11 cellular contexts compared by ENCODE assay signal in the genomic region with DNA sequence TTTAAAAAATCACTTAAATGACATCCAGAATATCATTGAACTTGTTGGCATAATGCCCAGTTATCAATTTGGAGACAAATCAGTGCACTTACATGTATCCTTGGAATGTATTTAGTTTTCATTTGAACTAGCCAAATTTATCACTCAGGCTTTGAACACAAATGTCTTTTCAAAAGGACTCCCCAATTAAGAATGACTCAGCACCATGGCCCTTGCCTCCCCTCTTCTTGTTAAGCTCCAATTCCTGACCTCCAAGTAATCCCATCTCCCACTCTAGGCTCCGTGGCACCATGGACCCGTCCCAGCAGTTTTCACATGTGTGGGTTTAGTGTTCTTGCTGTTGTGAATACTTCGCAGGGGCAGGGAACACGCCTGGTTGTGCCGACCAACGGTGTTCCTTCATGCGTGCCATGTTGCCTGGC. TPM values are rescaled to one million over a fixed set of nuclear protein-coding genes. Genes with fewer than 3 reads are reported as not detected.
DNase-seq lines count a peak whose midpoint lies in the region; ATAC-seq and TF ChIP-seq lines count a peak whose summit lies in the region.
"Had no signal": no experiment of that assay in that cellular context is flagged by ENCODE, and none has a peak within 500 bp of the region (broad histone marks: within the 10 kb centered on the region; RNA-seq: fewer than 3 reads in every experiment).

No MANE protein-coding gene starts in this region.

- POLR2A ChIA-PET in AG04449 (lab: Yijun Ruan, JAX), result interaction anchor here (0.8 kb wide), 1 partner anchor 11 kb away, joined by 4 read pairs; no protein-coding TSS in a partner anchor

- H3K27me3 Mint-ChIP-seq in neural crest cell (ENCODE audit: low read depth), result peaks cover 12% of the 10 kb centered on the region
- peaks cover 51 to 70% of the 10 kb centered on the region in 2 donors for H3K27me3 Mint-ChIP-seq in effector memory CD8-positive, alpha-beta T cell

- CTCF ChIA-PET in AG04449 (lab: Yijun Ruan, JAX), result interaction anchor here (0.9 to 1.9 kb wide), 2 partner anchors 82 to 228 kb away, joined by 3 to 11 read pairs; no protein-coding TSS in a partner anchor

- peaks cover 22% of the 10 kb centered on the region for H3K4me1 ChIP-seq in Loucy (ENCODE audit: insufficient read depth, low read length, poor library complexity, severe bottlenecking)

- H3K4me1 Mint-ChIP-seq in neural crest cell, result peaks cover 35% of the 10 kb centered on the region
- H3K4me1 Mint-ChIP-seq in effector memory CD8-positive, alpha-beta T cell (ENCODE audit: low read depth in 2 of 2), result peaks cover 0 to 2% of the 10 kb centered on the region in 2 donors

- DNase-seq in AG04449 (ENCODE audit: low read depth, low spot score), result no peak
- DNase-seq in dorsolateral prefrontal cortex, result peak in 1 of 10 donors; percentile 54
- DNase-seq in neural crest cell (ENCODE audit: low read depth, low spot score), result no peak
- DNase-seq in lower leg skin (ENCODE audit: low spot score in 2 of 2), result no peak
- no peak for DNase-seq in effector memory CD8-positive, alpha-beta T cell
- no peak for DNase-seq in activated CD4-positive, alpha-beta T cell treated with anti-CD3 and anti-CD28 coated beads, Interleukin-2, amount 50 U/mL, for 48 hours
- no peak for DNase-seq in NCI-H187 treated with DMSO at 0.1 percent for 48 hours (lab: John Stamatoyannopoulos, UW)
- DNase-seq: CD8-positive, alpha-beta memory T cell; GM23248 had no signal

- intact Hi-C loops in dorsolateral prefrontal cortex (cut with DNase I), result no loop called here
- intact Hi-C loops in lower leg skin (cut with DNase I; ENCODE audit: low total_unique reads), result no loop called here

- H3K4me2 ChIP-seq in Loucy (ENCODE audit: low read depth, low read length, poor library complexity, severe bottlenecking), result peak overlapping the region; percentile 87

- no peak for ATAC-seq in effector memory CD8-positive, alpha-beta T cell (replicated peaks)

- peak overlapping the region in 6 of 59 donors; percentile 10 to 99 (median 62) for H3K27ac ChIP-seq in dorsolateral prefrontal cortex
- H3K27ac ChIP-seq: GM23248, SK-N-MC had no signal

- H3K9me2 ChIP-seq in Loucy (replicated peaks; ENCODE audit: low read depth, low read length), result no peaks in the 10 kb centered on the region

- H2AFZ ChIP-seq in Loucy (ENCODE audit: low read length), result no peak overlapping the region
- H2AFZ ChIP-seq: GM23248 had no signal

- WGBS in lower leg skin, 2 donors, result 92 to 94% methylated on average over 7 of the region's 7 CpGs

- H3F3A ChIP-seq in Loucy (ENCODE audit: low read depth), result no peaks in the 10 kb centered on the region

- H3K9me3 ChIP-seq in Loucy (ENCODE audit: insufficient read depth, low read depth, low read length), result no peaks in the 10 kb centered on the region

- H3K36me3 Mint-ChIP-seq in neural crest cell (ENCODE audit: low read depth), result no peaks in the 10 kb centered on the region
- H3K36me3 Mint-ChIP-seq in effector memory CD8-positive, alpha-beta T cell (ENCODE audit: insufficient read depth), result no peaks in the 10 kb centered on the region
- H3K36me3 Mint-ChIP-seq: CD8-positive, alpha-beta memory T cell had no signal

- H3K27me3 ChIP-seq in Loucy (ENCODE audit: insufficient read depth, low read length, poor library complexity, severe bottlenecking) (peaks cover 16% of the 10 kb centered on the region), dorsolateral prefrontal cortex (peaks cover 0 to 29% (median 0%) of the 10 kb centered on the region in 45 donors)

- no peaks in the 10 kb centered on the region for H4K20me1 ChIP-seq in Loucy (ENCODE audit: insufficient read depth, low read length, poor library complexity, severe bottlenecking)

- no peak for TF ChIP-seq CTCF in AG04449 (IDR thresholded peaks at IDR 0.05; ENCODE audit: insufficient read depth, low read length, missing control alignments)
- no peak for TF ChIP-seq CTCF in Loucy (conservative IDR thresholded peaks at IDR 0.05; ENCODE audit: low read length)
- no peak for TF ChIP-seq CTCF in dorsolateral prefrontal cortex (IDR thresholded peaks at IDR 0.05 in 54 of 56, conservative IDR thresholded peaks at IDR 0.05 in 2 of 56; ENCODE audit: low read depth in 1 of 56, partially characterized antibody in 56 of 56)
- no peak for TF ChIP-seq CTCF in neural crest cell (conservative IDR thresholded peaks at IDR 0.05)
- TF ChIP-seq CTCF in lower leg skin (IDR thresholded peaks at IDR 0.05), result no peak

- H3K4me3 ChIP-seq in AG04449 (ENCODE audit: low read depth, low read length) (peak overlapping the region; percentile 86), Loucy (ENCODE audit: low read length, poor library complexity, severe bottlenecking) (no peak overlapping the region), dorsolateral prefrontal cortex (peak overlapping the region in 55 of 59 donors; percentile 5 to 89 (median 77)), lower leg skin (ENCODE audit: low read depth, poor library complexity, severe bottlenecking) (no peak overlapping the region)
- H3K4me3 ChIP-seq: GM23248 had no signal

- H3K4me3 Mint-ChIP-seq in neural crest cell, result peak overlapping the region; percentile 94
- H3K4me3 Mint-ChIP-seq in effector memory CD8-positive, alpha-beta T cell, result no peak overlapping the region

- H3K9ac ChIP-seq in Loucy (ENCODE audit: low read depth, low read length, poor library complexity, severe bottlenecking), result no peak overlapping the region
- H3K9ac ChIP-seq: GM23248 had no signal

- no peaks in the 10 kb centered on the region for H3K9me3 Mint-ChIP-seq in neural crest cell
- no peaks in the 10 kb centered on the region for H3K9me3 Mint-ChIP-seq in effector memory CD8-positive, alpha-beta T cell

- no peak for TF ChIP-seq POLR2A in lower leg skin (IDR thresholded peaks at IDR 0.05)

- no peak overlapping the region for H3K27ac Mint-ChIP-seq in neural crest cell (ENCODE audit: unreplicated experiment)
- H3K27ac Mint-ChIP-seq in effector memory CD8-positive, alpha-beta T cell, result no peak overlapping the region

- peaks cover 26% of the 10 kb centered on the region for H3K79me2 ChIP-seq in Loucy (ENCODE audit: insufficient read depth, low read length)

- no peaks in the 10 kb centered on the region for H3K36me3 ChIP-seq in Loucy (ENCODE audit: insufficient read depth, low read length)

RNA-seq across cellular contexts. Expression of a gene that starts 2.7 kb away (rescaled TPM):
- total RNA-seq in dorsolateral prefrontal cortex (100 to 1,000 TPM in 74 of 120 experiments, 10 to 100 TPM in 46; 31.5 to 160 (median 107) TPM), neural crest cell (46.1 and 46.6 TPM in 2 replicates), lower leg skin (10 to 100 TPM; 14.7 to 29.9 (median 16.0) TPM)

Comparison
In these comparisons a context has a peak if more than half of its experiments do, and no peak if none do; other contexts are left out.
1. H3K4me3 ChIP-seq: peak in AG04449 (single experiment) and dorsolateral prefrontal cortex (55 of 59); none in Loucy (single experiment) and lower leg skin (single experiment).